In genomic region chr20:62618622-62619529, GRCh38 we compare ENCODE assay signal across 8 cellular contexts. TPM values are rescaled to one million over a fixed set of nuclear protein-coding genes. Genes with fewer than 3 reads are reported as not detected.
DNase-seq lines count a peak whose midpoint lies in the region; ATAC-seq and TF ChIP-seq lines count a peak whose summit lies in the region.

No MANE protein-coding gene starts in this region.

- peak; percentile 35 for ATAC-seq in HG03097 (IDR thresholded peaks at IDR 0.05; ENCODE audit: low FRiP score, unreplicated experiment)

- TF ChIP-seq CTCF in parathyroid adenoma (IDR thresholded peaks at IDR 0.05) (no peak), lower leg skin (IDR thresholded peaks at IDR 0.05) (no peak)

- H3K9ac ChIP-seq in parathyroid adenoma: no peak overlapping the region

- H3K27ac ChIP-seq in parathyroid adenoma: peak overlapping the region; percentile 65

- H3K4me2 ChIP-seq in parathyroid adenoma (ENCODE audit: low read length): no peak overlapping the region

- H3K4me1 ChIP-seq in parathyroid adenoma: peaks cover 16% of the 10 kb centered on the region

- H3K9me3 ChIP-seq in parathyroid adenoma (ENCODE audit: control insufficient read depth, low read length): no peaks in the 10 kb centered on the region

- TF ChIP-seq POLR2A in GM18526 (IDR thresholded peaks at IDR 0.05; ENCODE audit: extremely low read depth, insufficient read length) (peak; percentile 6), lower leg skin (IDR thresholded peaks at IDR 0.05) (no peak)

- no peaks in the 10 kb centered on the region for H3K36me3 ChIP-seq in parathyroid adenoma (ENCODE audit: control insufficient read depth, insufficient read depth, low read length)

- H3K4me3 ChIP-seq in parathyroid adenoma (ENCODE audit: low read depth, low read length) (no peak overlapping the region), lower leg skin (ENCODE audit: low read depth, poor library complexity, severe bottlenecking) (no peak overlapping the region)

- 77% methylated on average over 17 to 23 of the region's 26 CpGs for WGBS in lower leg skin, 2 donors

- DNase-seq in activated CD8-positive, alpha-beta memory T cell treated with anti-CD3 and anti-CD28 coated beads, Interleukin-2, amount 50 U/mL, for 4 hours: peak; percentile 55
- no peak for DNase-seq in NCI-H187 treated with DMSO at 0.1 percent for 48 hours (lab: John Stamatoyannopoulos, UW)
- DNase-seq in lower leg skin (ENCODE audit: low spot score in 2 of 2): no peak
- no peak for DNase-seq in GF-D8 (lab: John Stamatoyannopoulos, UW)
- DNase-seq in NCI-H2081 (lab: John Stamatoyannopoulos, UW): no peak

- intact Hi-C loops in lower leg skin (cut with DNase I; ENCODE audit: low total_unique reads): loop anchor here (10.0 kb wide), 1 partner anchor 124 kb away; no protein-coding TSS in a partner anchor

- no peaks in the 10 kb centered on the region for H3K79me2 ChIP-seq in parathyroid adenoma

- no peak overlapping the region for H2AFZ ChIP-seq in parathyroid adenoma

- no peaks in the 10 kb centered on the region for H3K27me3 ChIP-seq in parathyroid adenoma (ENCODE audit: control insufficient read depth, insufficient read depth, low read length)

RNA-seq across cellular contexts. Expression of gene SLCO4A1, which starts 23.4 kb away (rescaled TPM):
- total RNA-seq in lower leg skin: 100 to 1,000 TPM in 1 of 4 donors, 10 to 100 TPM in 3; 77.9 to 107 (median 81.5) TPM
